In genomic region chr4:76539979-76540378, GRCh38 we compare ENCODE assay signal across 1 cellular context.
TF ChIP-seq lines count a peak whose summit lies in the region.

No MANE protein-coding gene starts in this region.

TF ChIP-seq in HEK293, 187 proteins besides CTCF, POLR2A, EP300 and RAD21 (continued from another document):
- TF ChIP-seq ZNF280C (tag by site-specific recombination; IDR thresholded peaks at IDR 0.05) = no peak
- TF ChIP-seq ZNF155 (tag by site-specific recombination; IDR thresholded peaks at IDR 0.05) = no peak
- TF ChIP-seq HOXD13 (CRISPR knock-in tag; IDR thresholded peaks at IDR 0.05; ENCODE audit: borderline replicate concordance) = no peak
- no peak for TF ChIP-seq ZNF324 (tag by site-specific recombination; IDR thresholded peaks at IDR 0.05)
- TF ChIP-seq, protein P1, sequence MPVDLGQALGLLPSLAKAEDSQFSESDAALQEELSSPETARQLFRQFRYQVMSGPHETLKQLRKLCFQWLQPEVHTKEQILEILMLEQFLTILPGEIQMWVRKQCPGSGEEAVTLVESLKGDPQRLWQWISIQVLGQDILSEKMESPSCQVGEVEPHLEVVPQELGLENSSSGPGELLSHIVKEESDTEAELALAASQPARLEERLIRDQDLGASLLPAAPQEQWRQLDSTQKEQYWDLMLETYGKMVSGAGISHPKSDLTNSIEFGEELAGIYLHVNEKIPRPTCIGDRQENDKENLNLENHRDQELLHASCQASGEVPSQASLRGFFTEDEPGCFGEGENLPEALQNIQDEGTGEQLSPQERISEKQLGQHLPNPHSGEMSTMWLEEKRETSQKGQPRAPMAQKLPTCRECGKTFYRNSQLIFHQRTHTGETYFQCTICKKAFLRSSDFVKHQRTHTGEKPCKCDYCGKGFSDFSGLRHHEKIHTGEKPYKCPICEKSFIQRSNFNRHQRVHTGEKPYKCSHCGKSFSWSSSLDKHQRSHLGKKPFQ (tag by site-specific recombination; IDR thresholded peaks at IDR 0.05) = no peak
- no peak for TF ChIP-seq ZNF555 (tag by site-specific recombination; conservative IDR thresholded peaks at IDR 0.05)
- no peak for TF ChIP-seq ZBTB8A (tag by site-specific recombination; IDR thresholded peaks at IDR 0.05)
TF ChIP-seq in HEK293: peak in this region for 2.
